In the genomic region with DNA sequence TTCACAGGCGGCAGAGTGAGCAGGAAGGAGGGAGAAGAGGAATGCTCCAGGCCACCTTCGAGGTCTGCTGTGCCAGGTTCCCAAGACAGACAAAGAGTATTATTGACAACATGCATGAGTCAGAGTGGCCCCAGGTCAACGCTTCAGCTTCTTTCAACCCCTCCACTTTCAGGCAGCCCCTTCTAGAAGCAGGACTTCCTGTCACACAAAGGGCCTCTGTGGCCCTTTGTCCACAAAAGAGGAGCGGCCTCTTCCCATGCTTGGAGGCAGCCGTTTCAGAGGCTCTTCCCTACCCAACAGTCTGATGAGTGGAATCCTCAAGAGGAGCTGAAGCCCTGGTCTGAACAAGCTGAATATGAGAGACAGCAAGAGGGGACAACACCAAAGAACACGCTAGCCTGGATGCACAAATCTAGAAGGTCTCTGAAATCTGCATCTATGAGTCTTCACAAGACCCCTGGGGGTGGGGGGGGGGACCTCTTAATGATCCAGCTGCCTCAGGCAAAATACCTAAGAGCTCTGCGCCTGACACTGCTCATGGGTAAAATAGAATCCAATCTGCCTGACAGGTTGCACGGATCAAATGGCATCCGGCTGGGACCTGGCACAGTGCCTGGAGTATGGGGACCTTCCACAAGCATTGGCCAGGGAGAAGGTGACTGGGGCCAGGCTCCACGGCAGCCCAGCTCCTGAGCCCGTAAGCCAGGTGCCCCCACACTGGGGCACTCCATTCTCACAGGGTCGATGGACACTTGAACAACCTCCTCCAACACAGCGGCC, we compare ENCODE assay signal across 8 cellular contexts.
A peak's percentile ranks its signal among the peaks of the same experiment; 100 is the strongest.
DNase-seq lines count a peak whose midpoint lies in the region; ATAC-seq and TF ChIP-seq lines count a peak whose summit lies in the region.

No MANE protein-coding gene starts in this region.

- ATAC-seq in GM18511 (IDR thresholded peaks at IDR 0.05; ENCODE audit: unreplicated experiment): no peak

- in situ Hi-C loops in Caki2 (cut with HindIII; ENCODE audit: low pct_unique_long_range_greater_than_20kb, low sequenced_read_pairs): no loop called here

- no peak for TF ChIP-seq CTCF in choroid plexus epithelial cell (conservative IDR thresholded peaks at IDR 0.05; ENCODE audit: low read depth, low read length)

- no peak overlapping the region for H3K4me3 ChIP-seq in choroid plexus epithelial cell (ENCODE audit: low read depth, low read length)

- DNase-seq in Caki2 (ENCODE audit: low read depth): peak; percentile 51
- peak; percentile 82 for DNase-seq in NCI-H2029 (lab: John Stamatoyannopoulos, UW)
- peak; percentile 59 for DNase-seq in choroid plexus epithelial cell (ENCODE audit: low read depth)
- peak; percentile 55 for DNase-seq in myocyte (ENCODE audit: low read depth)
- no peak for DNase-seq in HUDEP-2 (lab: John Stamatoyannopoulos, UW; ENCODE audit: unreplicated experiment in 76 of 76)
- no peak for DNase-seq in activated effector memory CD4-positive, alpha-beta T cell treated with anti-CD3 and anti-CD28 coated beads, Interleukin-2, amount 50 U/mL, for 16 hours
- DNase-seq in activated CD8-positive, alpha-beta memory T cell treated with anti-CD3 and anti-CD28 coated beads, Interleukin-2, amount 50 U/mL, for 4 hours: no peak

Comparison
In these comparisons a context has a peak if more than half of its experiments do, and no peak if none do; other contexts are left out.
1. DNase-seq: peak in Caki2 (single experiment), NCI-H2029 (single experiment), choroid plexus epithelial cell (single experiment) and myocyte (single experiment); none in HUDEP-2 (0 of 76), activated effector memory CD4-positive, alpha-beta T cell treated with anti-CD3 and anti-CD28 coated beads, Interleukin-2, amount 50 U/mL, for 16 hours (single experiment) and activated CD8-positive, alpha-beta memory T cell treated with anti-CD3 and anti-CD28 coated beads, Interleukin-2, amount 50 U/mL, for 4 hours (single experiment).